Comparison of ENCODE assay signal across 14 cellular contexts in genomic region chr2:95640515-95641288, GRCh38. TPM values are rescaled to one million over a fixed set of nuclear protein-coding genes. Genes with fewer than 3 reads are reported as not detected.
"Had no signal": no experiment of that assay in that cellular context is flagged by ENCODE, and none has a peak within 500 bp of the region (broad histone marks: within the 10 kb centered on the region; RNA-seq: fewer than 3 reads in every experiment).

No MANE protein-coding gene starts in this region.

RNA-seq across cellular contexts. Expression of gene TRIM43, which starts 48.9 kb away (rescaled TPM):
- total RNA-seq: activated CD4-positive, alpha-beta memory T cell treated with anti-CD3 and anti-CD28 coated beads for 36 hours; activated CD4-positive, alpha-beta T cell treated with anti-CD3 and anti-CD28 coated beads, Interleukin-2, amount 10 ng/mL, durations not matched to agents 24 days and 14 days; activated CD8-positive, alpha-beta memory T cell treated with anti-CD3 and anti-CD28 coated beads for 36 hours; activated naive CD4-positive, alpha-beta T cell treated with anti-CD3 and anti-CD28 coated beads for 36 hours; activated naive CD8-positive, alpha-beta T cell treated with anti-CD3 and anti-CD28 coated beads for 36 hours; activated T-helper 1 cell treated with anti-CD3 and anti-CD28 coated beads, Interleukin-12 subunit alpha, Interleukin-12 subunit beta, Interleukin-2, Interleukin-4 antibody, amounts not matched to agents 30 ng/mL and 10 ng/mL and 1 ng/mL, durations not matched to agents 14 hours and 24 hours and 36 hours; adrenal gland; ascending aorta; chondrocyte; liver; natural killer cell; occipital lobe; skeletal muscle tissue; subcutaneous adipose tissue had no signal
- polyA plus RNA-seq: adrenal gland, liver had no signal
